8 cellular contexts compared by ENCODE assay signal in the genomic region with DNA sequence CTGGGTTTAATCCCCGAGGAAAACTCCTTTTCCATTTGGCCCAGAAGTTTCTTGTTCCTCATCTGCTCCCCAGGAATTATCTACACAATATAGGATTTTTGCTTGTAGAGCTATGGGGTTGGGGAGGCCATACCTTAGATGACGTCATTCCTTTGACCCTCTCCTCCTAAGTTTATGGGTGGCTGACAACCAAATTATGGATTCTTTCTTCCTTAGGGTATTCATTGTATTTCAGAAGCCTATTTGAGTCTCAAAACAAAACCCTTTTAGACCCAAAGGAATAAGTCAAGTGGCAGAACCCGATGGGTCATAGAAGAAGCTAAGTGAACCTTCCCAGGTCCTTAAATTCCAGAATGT. TPM values are rescaled to one million over a fixed set of nuclear protein-coding genes. Genes with fewer than 3 reads are reported as not detected.
"Had no signal": no experiment of that assay in that cellular context is flagged by ENCODE, and none has a peak within 500 bp of the region (broad histone marks: within the 10 kb centered on the region; RNA-seq: fewer than 3 reads in every experiment).

No MANE protein-coding gene starts in this region.

- H3K27me3 Mint-ChIP-seq: IgD-negative memory B cell had no signal

- H3K9me3 Mint-ChIP-seq: GM23338, HFFc6, IgD-negative memory B cell had no signal

- H3K36me3 Mint-ChIP-seq: IgD-negative memory B cell had no signal

- H3K4me2 ChIP-seq: GM23338 had no signal

- H3K4me1 ChIP-seq: HAP-1 had no signal

- H3K9me3 ChIP-seq: HAP-1 had no signal

- H3K4me3 Mint-ChIP-seq: GM23338, HFFc6 had no signal

- H3K36me3 ChIP-seq: HAP-1 had no signal

- DNase-seq: HFFc6, KG1 had no signal

- H3K27ac Mint-ChIP-seq: GM23338, HFFc6, IgD-negative memory B cell had no signal

- H3K4me3 ChIP-seq: GM23338, HAP-1 had no signal

- H2AFZ ChIP-seq: GM23338 had no signal

RNA-seq across cellular contexts. Expression of a gene that starts 14.2 kb away (rescaled TPM):
- total RNA-seq: GM23338, H4, H7, HFFc6, HT-29 had no signal
